8 cellular contexts compared by ENCODE assay signal in the genomic region with DNA sequence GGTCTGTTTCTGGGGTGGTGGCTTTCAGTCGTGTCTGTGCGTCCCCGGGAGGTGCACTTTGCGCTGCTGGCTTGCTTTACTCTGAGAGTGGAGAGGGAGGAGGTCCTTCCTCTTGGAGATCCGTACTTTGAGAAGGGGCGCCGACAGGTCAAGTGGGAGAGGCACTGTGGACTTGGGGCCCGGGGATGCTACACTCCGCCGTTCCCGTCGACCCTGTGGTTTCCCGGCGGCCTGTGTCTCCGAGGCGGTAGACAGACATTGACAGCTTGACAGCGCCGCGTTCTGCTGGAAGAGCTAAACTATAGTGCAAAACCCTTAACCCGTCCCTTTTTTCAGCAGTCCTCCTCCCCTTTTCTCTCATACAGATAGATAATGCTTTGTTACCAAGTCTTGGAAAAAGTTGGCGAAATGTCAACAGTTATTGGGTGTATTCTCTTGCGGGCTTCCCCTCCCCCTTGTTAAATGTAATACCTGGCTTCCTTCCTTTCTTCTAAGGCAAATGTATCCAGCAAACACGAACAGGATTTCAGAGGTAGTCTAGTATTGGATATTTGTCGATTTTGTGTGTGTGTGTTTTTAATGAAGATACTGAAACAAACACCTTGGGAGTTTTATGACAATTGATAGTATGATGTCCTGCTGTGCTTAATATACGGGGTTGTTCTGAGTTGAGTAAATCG. TPM values are rescaled to one million over a fixed set of nuclear protein-coding genes. Genes with fewer than 3 reads are reported as not detected.
DNase-seq lines count a peak whose midpoint lies in the region; ATAC-seq and TF ChIP-seq lines count a peak whose summit lies in the region.

No MANE protein-coding gene starts in this region.

- intact Hi-C loops in esophagus muscularis mucosa (cut with DNase I), result loop anchor here (5.0 to 10.0 kb wide), 2 partner anchors 43 to 264 kb away; no protein-coding TSS in a partner anchor

- H3K9ac ChIP-seq in muscle layer of colon (ENCODE audit: low read length), result peak overlapping the region; percentile 90

- ATAC-seq in omental fat pad (ENCODE audit: low FRiP score), result no peak

- H3K9me3 ChIP-seq in esophagus muscularis mucosa (no peaks in the 10 kb centered on the region), muscle layer of colon (ENCODE audit: low read length) (no peaks in the 10 kb centered on the region), thymus (ENCODE audit: control insufficient read depth) (no peaks in the 10 kb centered on the region)

- no peak for TF ChIP-seq POLR2A in esophagus muscularis mucosa (IDR thresholded peaks at IDR 0.05; ENCODE audit: low read depth)

- TF ChIP-seq CTCF in esophagus muscularis mucosa (IDR thresholded peaks at IDR 0.05) (no peak), omental fat pad (IDR thresholded peaks at IDR 0.05) (no peak)

- H3K36me3 ChIP-seq in esophagus muscularis mucosa (peaks cover 1 to 52% (median 40%) of the 10 kb centered on the region in 4 donors), muscle layer of colon (ENCODE audit: insufficient read depth, low read length) (peaks cover 75% of the 10 kb centered on the region), thymus (ENCODE audit: control insufficient read depth, insufficient read depth) (no peaks in the 10 kb centered on the region)

- peaks cover 45 to 75% (median 65%) of the 10 kb centered on the region in 4 donors for H3K4me1 ChIP-seq in esophagus muscularis mucosa
- H3K4me1 ChIP-seq in muscle layer of colon (ENCODE audit: insufficient read depth, low read length), result peaks cover 55% of the 10 kb centered on the region
- H3K4me1 ChIP-seq in thymus (ENCODE audit: control insufficient read depth, insufficient read depth, low read length), result peaks cover 4% of the 10 kb centered on the region

- DNase-seq in activated gamma-delta T cell treated with Interleukin-2 at 50 U/mL for 16 hours (peak; percentile 24), activated gamma-delta T cell (lab: John Stamatoyannopoulos, UW) (no peak), NCI-H2227 treated with DMSO at 0.1 percent for 48 hours (lab: John Stamatoyannopoulos, UW) (peak; percentile 39), esophagus muscularis mucosa (ENCODE audit: extremely low spot score) (no peak), omental fat pad (ENCODE audit: low spot score) (no peak)
- DNase-seq in activated CD8-positive, alpha-beta memory T cell treated with anti-CD3 and anti-CD28 coated beads, Interleukin-2, amount 50 U/mL, for 4 hours, result peak; percentile 45

- no peak for TF ChIP-seq EP300 in esophagus muscularis mucosa (IDR thresholded peaks at IDR 0.05)

- peak overlapping the region; percentile 93 to 97 (median 96) for H3K27ac ChIP-seq in esophagus muscularis mucosa (replicated peaks in 1 of 4)
- H3K27ac ChIP-seq in muscle layer of colon (ENCODE audit: low read depth, low read length), result peak overlapping the region; percentile 94
- H3K27ac ChIP-seq in thymus (ENCODE audit: low read depth), result peak overlapping the region; percentile 13

- WGBS in esophagus muscularis mucosa, result 11% methylated on average over 10 of the region's 26 CpGs
- WGBS in thymus, result 12% methylated on average over 26 of the region's 26 CpGs

- H3K4me3 ChIP-seq in esophagus muscularis mucosa (peak overlapping the region; percentile 70 to 91 (median 82)), muscle layer of colon (ENCODE audit: low read depth in 1 of 2, low read length in 2 of 2) (peak overlapping the region; percentile 64 to 66), thymus (ENCODE audit: low read length) (peak overlapping the region; percentile 92)

- H3K27me3 ChIP-seq in esophagus muscularis mucosa (peaks cover 0 to 5% (median 0%) of the 10 kb centered on the region in 4 donors), muscle layer of colon (ENCODE audit: control insufficient read depth in 1 of 2, insufficient read depth in 2 of 2, low read length in 2 of 2) (no peaks in the 10 kb centered on the region), thymus (ENCODE audit: control insufficient read depth, insufficient read depth) (peaks cover 39% of the 10 kb centered on the region)

RNA-seq across cellular contexts. Expression of gene TPM1, which starts 6.6 kb away (rescaled TPM):
- total RNA-seq in esophagus muscularis mucosa (1,000 to 10,000 TPM; 5,599 to 7,718 (median 6,496) TPM), omental fat pad (100 to 1,000 TPM; 167 to 702 (median 252) TPM)
- polyA plus RNA-seq in thymus, result 145 TPM

Comparison
In these comparisons a context has a peak if more than half of its experiments do, and no peak if none do; other contexts are left out.
1. DNase-seq: peak in activated gamma-delta T cell treated with Interleukin-2 at 50 U/mL for 16 hours (single experiment), NCI-H2227 treated with DMSO at 0.1 percent for 48 hours (single experiment) and activated CD8-positive, alpha-beta memory T cell treated with anti-CD3 and anti-CD28 coated beads, Interleukin-2, amount 50 U/mL, for 4 hours (single experiment); none in activated gamma-delta T cell (single experiment), esophagus muscularis mucosa (single experiment) and omental fat pad (single experiment).
2. H3K27ac ChIP-seq: peak in every context shown above with its lines; median percentile 96 in esophagus muscularis mucosa; 94 in muscle layer of colon; 13 in thymus.
3. RNA of gene TPM1, which starts 6.6 kb away (total RNA-seq): 5,599 to 7,718 TPM in esophagus muscularis mucosa; 167 to 702 TPM in omental fat pad; every median in the first group is over 4 times any median in the second.
4. Peak in every context shown above with its lines, with median percentiles within 50 percentile points of each other: H3K4me3 ChIP-seq.